Comparison of ENCODE assay signal across 13 cellular contexts in genomic region chr15:63997715-63998442, GRCh38. TPM values are rescaled to one million over a fixed set of nuclear protein-coding genes. Genes with fewer than 3 reads are reported as not detected.
DNase-seq lines count a peak whose midpoint lies in the region; ATAC-seq, FAIRE-seq and TF ChIP-seq lines count a peak whose summit lies in the region.
"Had no signal": no experiment of that assay in that cellular context is flagged by ENCODE, and none has a peak within 500 bp of the region (broad histone marks: within the 10 kb centered on the region; RNA-seq: fewer than 3 reads in every experiment).

No MANE protein-coding gene starts in this region.

- no peak for TF ChIP-seq RAD21 in GM12878 (IDR thresholded peaks at IDR 0.05; ENCODE audit: insufficient read depth, low read depth, low read length)

- peak; percentile 21 for ATAC-seq in GM12878
- ATAC-seq in lower lobe of right lung = peak; percentile 11 to 19
- no peak for ATAC-seq in GM21825 (IDR thresholded peaks at IDR 0.05; ENCODE audit: unreplicated experiment)

- BruUV-seq in A673 (replicated peaks; lab: Mats Ljungman, UMichigan) (no TSS peak), GM12878 (replicated peaks; lab: Mats Ljungman, UMichigan) (no TSS peak)

- no peaks in the 10 kb centered on the region for H3K27me3 ChIP-seq in A673 (replicated peaks; ENCODE audit: insufficient read depth, low read depth, low read length, poor library complexity)
- no peaks in the 10 kb centered on the region for H3K27me3 ChIP-seq in GM12878 (replicated peaks in 1 of 2; ENCODE audit: control insufficient read depth in 2 of 2, insufficient read depth in 2 of 2, low read length in 1 of 2)
- H3K27me3 ChIP-seq in lower lobe of right lung (ENCODE audit: low read depth) = no peaks in the 10 kb centered on the region

- no peaks in the 10 kb centered on the region for H4K20me1 ChIP-seq in GM12878 (ENCODE audit: control insufficient read depth, insufficient read depth)

- no peaks in the 10 kb centered on the region for H3K9me3 ChIP-seq in A673 (ENCODE audit: low read depth, low read length, poor library complexity, severe bottlenecking)
- no peaks in the 10 kb centered on the region for H3K9me3 ChIP-seq in GM12878 (replicated peaks; ENCODE audit: control insufficient read depth, insufficient read depth, low read length)
- no peaks in the 10 kb centered on the region for H3K9me3 ChIP-seq in lower lobe of right lung

- peak overlapping the region; percentile 34; the same call in 1 of the 2 replicates for H3K4me2 ChIP-seq in GM12878 (ENCODE audit: control insufficient read depth, insufficient read depth)

- in situ Hi-C loops in GM12878 (cut with MboI) = no loop called here
- in situ Hi-C loops in G401 (cut with HindIII; ENCODE audit: low sequenced_read_pairs) = no loop called here

- peak; percentile 49 for FAIRE-seq in GM12878 (lab: Jason Lieb, UNC)

- TF ChIP-seq CTCF in A673 (conservative IDR thresholded peaks at IDR 0.05; ENCODE audit: low read depth, low read length) = no peak
- no peak for TF ChIP-seq CTCF in GM12878 (IDR thresholded peaks at IDR 0.05 in 2 of 3, conservative IDR thresholded peaks at IDR 0.05 in 1 of 3; ENCODE audit: control insufficient read depth in 2 of 3, extremely low read depth in 1 of 3, insufficient read depth in 1 of 3, low read depth in 3 of 3, low read length in 3 of 3)
- TF ChIP-seq CTCF in lower lobe of right lung (IDR thresholded peaks at IDR 0.05) = no peak

- H3K36me3 ChIP-seq in A673 (ENCODE audit: insufficient read depth, low read length, poor library complexity, severe bottlenecking) = no peaks in the 10 kb centered on the region
- 0 out of 4 replicates have a peak, but pooled peaks cover 0 to 2% of the 10 kb centered on the region in 2 experiments for H3K36me3 ChIP-seq in GM12878 (ENCODE audit: control insufficient read depth in 2 of 2, insufficient read depth in 2 of 2, low read length in 1 of 2)
- no peaks in the 10 kb centered on the region for H3K36me3 ChIP-seq in lower lobe of right lung

- H2AFZ ChIP-seq in GM12878 (ENCODE audit: control insufficient read depth, low read depth, low read length) = no peak overlapping the region
- H2AFZ ChIP-seq: parathyroid adenoma had no signal

- no peak for DNase-seq in A673 (ENCODE audit: low spot score)
- DNase-seq in ELR (ENCODE audit: low read depth) = peak; percentile 13
- no peak for DNase-seq in GM12878 (ENCODE audit: low read depth, low spot score)
- DNase-seq in lower lobe of right lung = no peak
- no peak for DNase-seq in DMS153 treated with DMSO at 0.1 percent for 48 hours (lab: John Stamatoyannopoulos, UW; ENCODE audit: unreplicated experiment)
- DNase-seq in G401 (ENCODE audit: low spot score) = no peak
- no peak for DNase-seq in NCI-H187 treated with DMSO at 0.1 percent for 48 hours (lab: John Stamatoyannopoulos, UW)
- DNase-seq: activated CD4-positive, alpha-beta T cell treated with anti-CD3 and anti-CD28 coated beads, Interleukin-2, amount 10 ng/mL, durations not matched to agents 7 days and 5 days; activated effector memory CD4-positive, alpha-beta T cell treated with Interleukin-2 at 50 U/mL for 16 hours; effector CD4-positive, alpha-beta T cell; trophoblast cell had no signal

- POLR2A ChIA-PET in A673 (lab: Charles Lee; ENCODE audit: low non-redundant PET) = no interaction called here
- POLR2A ChIA-PET in GM12878 (lab: Charles Lee) = interaction anchor here (1.3 kb wide), 1 partner anchor 12 kb away, joined by 5 read pairs; no protein-coding TSS in a partner anchor

- intact Hi-C loops in A673 (cut with micrococcal nuclease; ENCODE audit: unreplicated experiment) = no loop called here
- intact Hi-C loops in GM12878 (cut with micrococcal nuclease; ENCODE audit: unreplicated experiment) = no loop called here
- intact Hi-C loops in lower lobe of right lung (cut with DNase I) = no loop called here

- no peak overlapping the region for H3K9ac ChIP-seq in GM12878 (ENCODE audit: control insufficient read depth, insufficient read depth, low read length)
- H3K9ac ChIP-seq: parathyroid adenoma had no signal

- H3K27ac ChIP-seq in A673 (ENCODE audit: low read depth, low read length, poor library complexity, severe bottlenecking) (peak overlapping the region; percentile 29), GM12878 (ENCODE audit: control insufficient read depth, insufficient read depth) (no peak overlapping the region; the same call in 1 of the 2 replicates), lower lobe of right lung (no peak overlapping the region)
- H3K27ac ChIP-seq: parathyroid adenoma had no signal

- H3K4me1 ChIP-seq in A673 (ENCODE audit: insufficient read depth, low read length, poor library complexity, severe bottlenecking) (peaks cover 30% of the 10 kb centered on the region), GM12878 (ENCODE audit: control insufficient read depth, insufficient read depth, low read length) (peaks cover 35% of the 10 kb centered on the region), lower lobe of right lung (peaks cover 31% of the 10 kb centered on the region)
- H3K4me1 ChIP-seq: parathyroid adenoma had no signal

- no peaks in the 10 kb centered on the region; the same call in 1 of the 2 replicates for H3K79me2 ChIP-seq in GM12878 (ENCODE audit: control insufficient read depth, insufficient read depth, low read length)
- H3K79me2 ChIP-seq: parathyroid adenoma had no signal

- RAD21 ChIA-PET in GM12878 (lab: Charles Lee; ENCODE audit: unreplicated experiment) = interaction anchor here (0.6 to 2.7 kb wide), 6 partner anchors 10 to 246 kb away, joined by 3 to 7 read pairs (median 4); no protein-coding TSS in a partner anchor

- H3K4me3 ChIP-seq in A673 (ENCODE audit: low read depth, low read length, poor library complexity, severe bottlenecking) (no peak overlapping the region), GM12878 (no peak overlapping the region), lower lobe of right lung (no peak overlapping the region)

- CTCF ChIA-PET in A673 (lab: Charles Lee) (no interaction called here), GM12878 (lab: Yijun Ruan, JAX) (interaction anchor here (1.2 to 2.0 kb wide), 2 partner anchors 11 to 13 kb away, joined by 5 read pairs; no protein-coding TSS in a partner anchor)

- 86% methylated on average over 4 of the region's 4 CpGs for WGBS in GM12878 (ENCODE audit: insufficient coverage, insufficient replicate concordance, low lambda C conversion rate, missing lambda C conversion rate)

- SMC1A ChIA-PET in GM12878 (lab: Charles Lee; ENCODE audit: uncharacterized antibody, unreplicated experiment) = interaction anchor here (0.7 to 3.6 kb wide), 3 partner anchors 9 to 246 kb away, joined by 3 to 17 read pairs (median 3); no protein-coding TSS in a partner anchor

- no peak for TF ChIP-seq EP300 in GM12878 (IDR thresholded peaks at IDR 0.05; ENCODE audit: borderline replicate concordance in 1 of 2, control insufficient read depth in 1 of 2, low read depth in 2 of 2, low read length in 2 of 2)

- no peak for TF ChIP-seq POLR2A in GM12878 (IDR thresholded peaks at IDR 0.05; ENCODE audit: low read depth, low read length)

TF ChIP-seq in GM12878, 131 proteins besides CTCF, POLR2A, EP300 and RAD21:
- TF ChIP-seq RFX5 (IDR thresholded peaks at IDR 0.05; ENCODE audit: low read depth, low read length) = no peak
- TF ChIP-seq SUPT20H (IDR thresholded peaks at IDR 0.05; ENCODE audit: borderline replicate concordance, control insufficient read depth, low read depth, low read length) = no peak
- no peak for TF ChIP-seq FOXM1 (IDR thresholded peaks at IDR 0.05; ENCODE audit: low read depth, low read length)
- no peak for TF ChIP-seq RCOR1 (conservative IDR thresholded peaks at IDR 0.05; ENCODE audit: low read depth, low read length)
- no peak for TF ChIP-seq HCFC1 (IDR thresholded peaks at IDR 0.05; ENCODE audit: low read length)
- TF ChIP-seq NRF1 (conservative IDR thresholded peaks at IDR 0.05; ENCODE audit: low read depth, low read length) = no peak
- TF ChIP-seq ZBED1 (IDR thresholded peaks at IDR 0.05; ENCODE audit: borderline replicate concordance) = no peak
- TF ChIP-seq CBX3 (IDR thresholded peaks at IDR 0.05; ENCODE audit: borderline replicate concordance, low read depth) = no peak
- no peak for TF ChIP-seq RELA (IDR thresholded peaks at IDR 0.05; ENCODE audit: borderline replicate concordance, partially characterized antibody)
- no peak for TF ChIP-seq MEF2A (IDR thresholded peaks at IDR 0.05; ENCODE audit: insufficient read depth, low read depth, low read length)

RNA-seq across cellular contexts. Expression of gene DAPK2, which starts 48.4 kb away (rescaled TPM):
- total RNA-seq in A673 (2021) (15.7 and 19.2 TPM in 2 replicates), GM12878 (2014; rRNA removed) (5.4 and 8.4 TPM in 2 replicates), GM12878 (2014; rRNA removed; fragmentation: Illumina TruSeq; extraction: Trizol) (3.8 and 4.8 TPM in 2 replicates), GM12878 (2021) (5.6 and 5.9 TPM in 2 replicates), lower lobe of right lung (56.8 TPM)
- 20.9 and 25.3 TPM in 2 replicates for total RNA-seq in GM12878 (2013; cell fraction: nucleolus; rRNA removed)
- 2.9 TPM for polyA plus RNA-seq in GM12878 (2011; ENCODE audit: low read depth)
- polyA plus RNA-seq in GM12878 (2011; rRNA removed) (2.9 and 4.3 TPM in 2 replicates), GM12878 (2014; fragmentation: Illumina TruSeq; extraction: Trizol) (3.4 and 6.1 TPM in 2 replicates), GM12878 (2014; fragmentation: Nextera tagmentation; extraction: Ambion mirVana) (under 1 TPM; 0.69 to 0.75 TPM), GM12878 (2014; rRNA removed) (5.5 and 6.6 TPM in 2 replicates), GM12878 (2016; fragmentation: Nextera tagmentation; extraction: Ambion mirVana) (1 to 10 TPM; 3.3 to 4.4 TPM)
- 5.8 and 7.7 TPM in 2 replicates for polyA plus RNA-seq in GM12878 (2011; cell fraction: cytosol; rRNA removed)
- polyA plus RNA-seq in GM12878 (2011; cell fraction: nucleus; rRNA removed) = 14.9 and 15.7 TPM in 2 replicates
- polyA plus RNA-seq in GM12878 (2012) = 6.3 and 6.4 TPM in 2 replicates
- 3.6 and 6.2 TPM in 2 replicates for polyA minus RNA-seq in GM12878 (2011; rRNA and poly(A)+ RNA removed)
- polyA minus RNA-seq in GM12878 (2011; cell fraction: cytosol; rRNA and poly(A)+ RNA removed) = 1.6 and 3.8 TPM in 2 replicates
- polyA minus RNA-seq in GM12878 (2011; cell fraction: nucleus; rRNA and poly(A)+ RNA removed) = 3.6 and 6.7 TPM in 2 replicates
- total RNA-seq in G401 (2014; rRNA removed; shearing (Covaris generic)) = 24.4 and 26.9 TPM in 2 replicates
